ENCODE assay signal across 9 cellular contexts in the genomic region with DNA sequence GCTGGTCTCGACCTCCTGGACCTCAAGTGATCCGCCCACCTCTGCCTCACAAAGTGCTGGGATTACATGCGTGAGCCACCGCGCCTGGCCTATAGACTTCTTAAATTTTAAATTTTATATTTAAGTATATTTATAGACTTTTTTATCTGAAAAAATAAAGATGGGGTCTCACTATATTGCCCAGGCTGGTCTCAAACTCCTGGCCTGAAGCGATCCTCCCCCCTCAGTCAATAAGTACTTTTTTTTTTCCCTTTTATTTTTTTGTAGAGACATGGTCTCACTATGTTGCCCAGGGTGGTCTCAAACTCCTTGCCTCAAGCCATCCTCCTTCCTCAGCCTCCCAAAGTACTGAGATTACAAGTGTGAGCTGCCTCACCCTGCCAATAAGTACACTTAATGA. TPM values are rescaled to one million over a fixed set of nuclear protein-coding genes. Genes with fewer than 3 reads are reported as not detected.
DNase-seq lines count a peak whose midpoint lies in the region; TF ChIP-seq lines count a peak whose summit lies in the region.
"Had no signal": no experiment of that assay in that cellular context is flagged by ENCODE, and none has a peak within 500 bp of the region (broad histone marks: within the 10 kb centered on the region; RNA-seq: fewer than 3 reads in every experiment).

No MANE protein-coding gene starts in this region.

- no peaks in the 10 kb centered on the region for H3F3A ChIP-seq in Loucy (ENCODE audit: low read depth)

- H3K27ac Mint-ChIP-seq in dendritic cell treated with granulocyte-macrophage colony-stimulating factor and Interleukin-4, amounts not matched to agents 40 ng/mL and 50 ng/mL, for 4 days = peak overlapping the region; percentile 88

- H3K27me3 Mint-ChIP-seq in dendritic cell treated with granulocyte-macrophage colony-stimulating factor and Interleukin-4, amounts not matched to agents 40 ng/mL and 50 ng/mL, for 4 days = no peaks in the 10 kb centered on the region

- H3K4me3 ChIP-seq in BJ (ENCODE audit: low read depth, low read length) = peak overlapping the region; percentile 61; the same call in 1 of the 2 replicates
- peak overlapping the region; percentile 88 for H3K4me3 ChIP-seq in Loucy (ENCODE audit: low read length, poor library complexity, severe bottlenecking)
- peak overlapping the region; percentile 97 for H3K4me3 ChIP-seq in osteoblast (ENCODE audit: insufficient read depth, low read length)

- no peak for DNase-seq in BJ (ENCODE audit: low read depth)
- no peak for DNase-seq in osteoblast (ENCODE audit: insufficient read length, low spot score, missing footprints)
- no peak for DNase-seq in AML-193 (lab: John Stamatoyannopoulos, UW)
- no peak for DNase-seq in NCI-H446 treated with DMSO at 0.1 percent for 48 hours (lab: John Stamatoyannopoulos, UW)
- DNase-seq in NCI-H2196 treated with DMSO at 0.1 percent for 48 hours (lab: John Stamatoyannopoulos, UW; ENCODE audit: unreplicated experiment) = no peak
- no peak for DNase-seq in NCI-H345 treated with DMSO at 0.1 percent for 48 hours (lab: John Stamatoyannopoulos, UW; ENCODE audit: unreplicated experiment)

- H3K9me2 ChIP-seq in Loucy (replicated peaks; ENCODE audit: low read depth, low read length) = no peaks in the 10 kb centered on the region

- no peaks in the 10 kb centered on the region for H4K20me1 ChIP-seq in Loucy (ENCODE audit: insufficient read depth, low read length, poor library complexity, severe bottlenecking)
- H4K20me1 ChIP-seq in osteoblast (ENCODE audit: insufficient read depth, low read length) = no peaks in the 10 kb centered on the region

- intact Hi-C loops in dendritic cell treated with granulocyte-macrophage colony-stimulating factor and Interleukin-4, amounts not matched to agents 40 ng/mL and 50 ng/mL, for 4 days (cut with micrococcal nuclease) = loop anchor here (5.0 kb wide), 1 partner anchor 38 kb away; no protein-coding TSS in a partner anchor

- H3K9me3 ChIP-seq in Loucy (ENCODE audit: insufficient read depth, low read depth, low read length) (no peaks in the 10 kb centered on the region), osteoblast (ENCODE audit: low read depth, low read length) (no peaks in the 10 kb centered on the region)

- H3K36me3 ChIP-seq in BJ (ENCODE audit: control insufficient read depth, insufficient read depth, low read length) (peaks cover 8% of the 10 kb centered on the region), Loucy (ENCODE audit: insufficient read depth, low read length) (no peaks in the 10 kb centered on the region), osteoblast (ENCODE audit: insufficient read depth, low read length) (peaks cover 15% of the 10 kb centered on the region)

- H3K9ac ChIP-seq in Loucy (ENCODE audit: low read depth, low read length, poor library complexity, severe bottlenecking) = no peak overlapping the region

- no peak overlapping the region for H2AFZ ChIP-seq in Loucy (ENCODE audit: low read length)
- H2AFZ ChIP-seq in osteoblast (ENCODE audit: low read length) = no peak overlapping the region

- H3K9me3 Mint-ChIP-seq in dendritic cell treated with granulocyte-macrophage colony-stimulating factor and Interleukin-4, amounts not matched to agents 40 ng/mL and 50 ng/mL, for 4 days = no peaks in the 10 kb centered on the region

- H3K27me3 ChIP-seq in BJ (ENCODE audit: control insufficient read depth, insufficient read depth, low read length) (no peaks in the 10 kb centered on the region), Loucy (ENCODE audit: insufficient read depth, low read length, poor library complexity, severe bottlenecking) (no peaks in the 10 kb centered on the region), osteoblast (ENCODE audit: insufficient read depth, low read length) (no peaks in the 10 kb centered on the region)

- CTCF ChIA-PET in BJ (lab: Yijun Ruan, JAX) = interaction anchor here (1.2 to 2.3 kb wide), 5 partner anchors 10 to 210 kb away, joined by 3 to 11 read pairs (median 7); partner anchors contain the start of gene PRX

- POLR2A ChIA-PET in BJ (lab: Charles Lee) = no interaction called here

- H3K27ac ChIP-seq in osteoblast (ENCODE audit: low read depth, low read length) = peak overlapping the region; percentile 95

- TF ChIP-seq CTCF in BJ (IDR thresholded peaks at IDR 0.05; ENCODE audit: insufficient read depth, low read depth, low read length) (no peak), Loucy (conservative IDR thresholded peaks at IDR 0.05; ENCODE audit: low read length) (no peak), osteoblast (IDR thresholded peaks at IDR 0.05; ENCODE audit: extremely low read depth, low read depth, low read length) (no peak)

- peaks cover 29% of the 10 kb centered on the region for H3K4me1 Mint-ChIP-seq in dendritic cell treated with granulocyte-macrophage colony-stimulating factor and Interleukin-4, amounts not matched to agents 40 ng/mL and 50 ng/mL, for 4 days (ENCODE audit: low read depth)

- H3K4me3 Mint-ChIP-seq in dendritic cell treated with granulocyte-macrophage colony-stimulating factor and Interleukin-4, amounts not matched to agents 40 ng/mL and 50 ng/mL, for 4 days = peak overlapping the region; percentile 51

- H3K4me1 ChIP-seq in Loucy (ENCODE audit: insufficient read depth, low read length, poor library complexity, severe bottlenecking) (peaks cover 16% of the 10 kb centered on the region), osteoblast (ENCODE audit: insufficient read depth, low read length) (peaks cover 20% of the 10 kb centered on the region)

- no peak overlapping the region for H3K4me2 ChIP-seq in Loucy (ENCODE audit: low read depth, low read length, poor library complexity, severe bottlenecking)
- peak overlapping the region; percentile 89 for H3K4me2 ChIP-seq in osteoblast (ENCODE audit: insufficient read depth, low read length)

- H3K79me2 ChIP-seq in Loucy (ENCODE audit: insufficient read depth, low read length) (peaks cover 7% of the 10 kb centered on the region; the same call in 1 of the 2 replicates), osteoblast (ENCODE audit: insufficient read depth, low read length) (peaks cover 32% of the 10 kb centered on the region)

- H3K36me3 Mint-ChIP-seq in dendritic cell treated with granulocyte-macrophage colony-stimulating factor and Interleukin-4, amounts not matched to agents 40 ng/mL and 50 ng/mL, for 4 days (ENCODE audit: low read depth) = peaks cover 44% of the 10 kb centered on the region

RNA-seq across cellular contexts. Expression of gene SERTAD1, which starts 1.9 kb away (rescaled TPM):
- polyA plus RNA-seq in BJ (2011; rRNA removed) = 14.5 and 21.9 TPM in 2 replicates
- 3.5 and 4.2 TPM in 2 replicates for polyA minus RNA-seq in BJ (2011; rRNA and poly(A)+ RNA removed)
- 15.2 and 15.3 TPM in 2 replicates for total RNA-seq in osteoblast

RNA-seq across cellular contexts. Expression of gene PRX, which starts 10.8 kb away (rescaled TPM):
- polyA plus RNA-seq in BJ (2011; rRNA removed) = 1.9 and 2.4 TPM in 2 replicates
- polyA minus RNA-seq in BJ (2011; rRNA and poly(A)+ RNA removed) = 1.0 and 1.3 TPM in 2 replicates
- total RNA-seq in osteoblast = 2.7 and 3.3 TPM in 2 replicates

RNA-seq across cellular contexts. Expression of gene SERTAD3, which starts 20.2 kb away (rescaled TPM):
- 20.1 and 22.3 TPM in 2 replicates for polyA plus RNA-seq in BJ (2011; rRNA removed)
- polyA minus RNA-seq in BJ (2011; rRNA and poly(A)+ RNA removed) = 29.3 and 42.9 TPM in 2 replicates
- 21.2 and 23.5 TPM in 2 replicates for total RNA-seq in osteoblast

RNA-seq across cellular contexts. Expression of gene HIPK4, which starts 34.0 kb away (rescaled TPM):
- polyA plus RNA-seq in BJ (2011; rRNA removed) = 0.10 and 0.21 TPM in 2 replicates
- polyA minus RNA-seq in BJ (2011; rRNA and poly(A)+ RNA removed) = 0.05 TPM in 1 of 2 replicates, not detected in the other
- total RNA-seq in osteoblast = 0.29 and 0.36 TPM in 2 replicates
- total RNA-seq: NCI-H460 had no signal

RNA-seq across cellular contexts. Expression of gene BLVRB, which starts 41.6 kb away (rescaled TPM):
- 41.5 and 71.4 TPM in 2 replicates for polyA plus RNA-seq in BJ (2011; rRNA removed)
- polyA minus RNA-seq in BJ (2011; rRNA and poly(A)+ RNA removed) = 16.2 and 26.7 TPM in 2 replicates
- 75.7 and 82.2 TPM in 2 replicates for total RNA-seq in osteoblast
